22 cellular contexts compared by ENCODE assay signal in genomic region chr10:128563904-128564303, GRCh38.
"Had no signal": no experiment of that assay in that cellular context is flagged by ENCODE, and none has a peak within 500 bp of the region (broad histone marks: within the 10 kb centered on the region; RNA-seq: fewer than 3 reads in every experiment).

No MANE protein-coding gene starts in this region.

- DNase-seq: colonic mucosa; cortex of kidney; dermis blood vessel endothelial cell; dorsolateral prefrontal cortex; effector CD4-positive, alpha-beta T cell; effector CD8-positive, alpha-beta T cell; effector memory CD4-positive, alpha-beta T cell; effector memory CD8-positive, alpha-beta T cell; endodermal cell; erythroblast; esophagus squamous epithelium; foreskin fibroblast; foreskin keratinocyte; foreskin melanocyte; gastrocnemius medialis; glutamatergic neuron; head of caudate nucleus; heart left ventricle; heart right ventricle had no signal

- ATAC-seq: effector memory CD8-positive, alpha-beta T cell; esophagus mucosa; foreskin keratinocyte; gastrocnemius medialis; gastroesophageal sphincter; heart left ventricle; heart right ventricle had no signal

- H3K9me3 Mint-ChIP-seq: effector memory CD8-positive, alpha-beta T cell had no signal

- H3K4me3 Mint-ChIP-seq: dendritic cell treated with granulocyte-macrophage colony-stimulating factor and Interleukin-4, amounts not matched to agents 40 ng/mL and 50 ng/mL, for 4 days; effector memory CD8-positive, alpha-beta T cell; endodermal cell had no signal

- H3K27ac Mint-ChIP-seq: dendritic cell treated with granulocyte-macrophage colony-stimulating factor and Interleukin-4, amounts not matched to agents 40 ng/mL and 50 ng/mL, for 4 days; effector memory CD8-positive, alpha-beta T cell; endodermal cell had no signal

- H3K27me3 Mint-ChIP-seq: dendritic cell treated with granulocyte-macrophage colony-stimulating factor and Interleukin-4, amounts not matched to agents 40 ng/mL and 50 ng/mL, for 4 days had no signal

- H3K4me1 Mint-ChIP-seq: endodermal cell had no signal
